ENCODE assay signal across 1 cellular context in genomic region chr10:3043512-3044368, GRCh38.
TF ChIP-seq lines count a peak whose summit lies in the region.

No MANE protein-coding gene starts in this region.

TF ChIP-seq in K562, 482 proteins besides CTCF, POLR2A, EP300 and RAD21 (continued from another document and continues in another):
- TF ChIP-seq, protein P1, sequence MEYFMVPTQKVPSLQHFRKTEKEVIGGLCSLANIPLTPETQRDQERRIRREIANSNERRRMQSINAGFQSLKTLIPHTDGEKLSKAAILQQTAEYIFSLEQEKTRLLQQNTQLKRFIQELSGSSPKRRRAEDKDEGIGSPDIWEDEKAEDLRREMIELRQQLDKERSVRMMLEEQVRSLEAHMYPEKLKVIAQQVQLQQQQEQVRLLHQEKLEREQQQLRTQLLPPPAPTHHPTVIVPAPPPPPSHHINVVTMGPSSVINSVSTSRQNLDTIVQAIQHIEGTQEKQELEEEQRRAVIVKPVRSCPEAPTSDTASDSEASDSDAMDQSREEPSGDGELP (CRISPR knock-in tag; IDR thresholded peaks at IDR 0.05; ENCODE audit: borderline replicate concordance) = peak; percentile 69; the same call in 1 of the 2 replicates
- no peak for TF ChIP-seq TAF9B (IDR thresholded peaks at IDR 0.05; ENCODE audit: partially characterized antibody)
- TF ChIP-seq BACH1 (tag; IDR thresholded peaks at IDR 0.05) = 0 out of 2 replicates have a peak, but pooled peaks have one; percentile 33
- no peak for TF ChIP-seq ARID3A (IDR thresholded peaks at IDR 0.05; ENCODE audit: borderline replicate concordance, low read depth, low read length)
- no peak for TF ChIP-seq NFIX (CRISPR knock-in tag; IDR thresholded peaks at IDR 0.05; ENCODE audit: low read depth)
- no peak for TF ChIP-seq CBX8 (IDR thresholded peaks at IDR 0.05; ENCODE audit: borderline replicate concordance, extremely low read depth, low read depth, low read length, poor library complexity, severe bottlenecking)
- peak; percentile 53 for TF ChIP-seq ZNF316 (IDR thresholded peaks at IDR 0.05)
- 0 out of 2 replicates have a peak, but pooled peaks have one; percentile 11 for TF ChIP-seq BCOR (IDR thresholded peaks at IDR 0.05)
- TF ChIP-seq NRF1 (conservative IDR thresholded peaks at IDR 0.05 in 1 of 2, IDR thresholded peaks at IDR 0.05 in 1 of 2) = 0 out of 4 replicates have a peak, but pooled peaks of 1 of the 2 experiments have one; percentile 15
- TF ChIP-seq, protein P2, sequence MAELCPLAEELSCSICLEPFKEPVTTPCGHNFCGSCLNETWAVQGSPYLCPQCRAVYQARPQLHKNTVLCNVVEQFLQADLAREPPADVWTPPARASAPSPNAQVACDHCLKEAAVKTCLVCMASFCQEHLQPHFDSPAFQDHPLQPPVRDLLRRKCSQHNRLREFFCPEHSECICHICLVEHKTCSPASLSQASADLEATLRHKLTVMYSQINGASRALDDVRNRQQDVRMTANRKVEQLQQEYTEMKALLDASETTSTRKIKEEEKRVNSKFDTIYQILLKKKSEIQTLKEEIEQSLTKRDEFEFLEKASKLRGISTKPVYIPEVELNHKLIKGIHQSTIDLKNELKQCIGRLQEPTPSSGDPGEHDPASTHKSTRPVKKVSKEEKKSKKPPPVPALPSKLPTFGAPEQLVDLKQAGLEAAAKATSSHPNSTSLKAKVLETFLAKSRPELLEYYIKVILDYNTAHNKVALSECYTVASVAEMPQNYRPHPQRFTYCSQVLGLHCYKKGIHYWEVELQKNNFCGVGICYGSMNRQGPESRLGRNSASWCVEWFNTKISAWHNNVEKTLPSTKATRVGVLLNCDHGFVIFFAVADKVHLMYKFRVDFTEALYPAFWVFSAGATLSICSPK (IDR thresholded peaks at IDR 0.05; ENCODE audit: borderline replicate concordance) = no peak
- no peak for TF ChIP-seq BRCA1 (IDR thresholded peaks at IDR 0.05)
- TF ChIP-seq BRCA1 (CRISPR knock-in tag; IDR thresholded peaks at IDR 0.05) = no peak
- 0 out of 2 replicates have a peak, but pooled peaks have one; percentile 25 for TF ChIP-seq DPF2 (IDR thresholded peaks at IDR 0.05)
- no peak for TF ChIP-seq KLF10 (CRISPR knock-in tag; IDR thresholded peaks at IDR 0.05)
- no peak for TF ChIP-seq ZNF121 (CRISPR knock-in tag; conservative IDR thresholded peaks at IDR 0.05)
- no peak for TF ChIP-seq SMAD3 (CRISPR knock-in tag; conservative IDR thresholded peaks at IDR 0.05)
- TF ChIP-seq, protein P3, sequence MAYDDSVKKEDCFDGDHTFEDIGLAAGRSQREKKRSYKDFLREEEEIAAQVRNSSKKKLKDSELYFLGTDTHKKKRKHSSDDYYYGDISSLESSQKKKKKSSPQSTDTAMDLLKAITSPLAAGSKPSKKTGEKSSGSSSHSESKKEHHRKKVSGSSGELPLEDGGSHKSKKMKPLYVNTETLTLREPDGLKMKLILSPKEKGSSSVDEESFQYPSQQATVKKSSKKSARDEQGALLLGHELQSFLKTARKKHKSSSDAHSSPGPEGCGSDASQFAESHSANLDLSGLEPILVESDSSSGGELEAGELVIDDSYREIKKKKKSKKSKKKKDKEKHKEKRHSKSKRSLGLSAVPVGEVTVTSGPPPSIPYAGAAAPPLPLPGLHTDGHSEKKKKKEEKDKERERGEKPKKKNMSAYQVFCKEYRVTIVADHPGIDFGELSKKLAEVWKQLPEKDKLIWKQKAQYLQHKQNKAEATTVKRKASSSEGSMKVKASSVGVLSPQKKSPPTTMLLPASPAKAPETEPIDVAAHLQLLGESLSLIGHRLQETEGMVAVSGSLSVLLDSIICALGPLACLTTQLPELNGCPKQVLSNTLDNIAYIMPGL (CRISPR knock-in tag; IDR thresholded peaks at IDR 0.05) = no peak
- no peak for TF ChIP-seq CBX3 (IDR thresholded peaks at IDR 0.05; ENCODE audit: borderline replicate concordance in 1 of 2, low read length in 2 of 2)
- no peak for TF ChIP-seq ZNF311 (CRISPR knock-in tag; IDR thresholded peaks at IDR 0.05)
- no peak for TF ChIP-seq EZH2 (IDR thresholded peaks at IDR 0.05; ENCODE audit: borderline replicate concordance, low read depth, low read length)
- no peak for TF ChIP-seq RBBP5 (IDR thresholded peaks at IDR 0.05; ENCODE audit: borderline replicate concordance, insufficient read depth, low read length, poor library complexity, severe bottlenecking)
- no peak for TF ChIP-seq ASH1L (IDR thresholded peaks at IDR 0.05; ENCODE audit: borderline replicate concordance, low read depth, partially characterized antibody)
- 0 out of 2 replicates have a peak, but pooled peaks have one; percentile 23 for TF ChIP-seq CTBP1 (IDR thresholded peaks at IDR 0.05; ENCODE audit: borderline replicate concordance)
- no peak for TF ChIP-seq ELF1 (tag; IDR thresholded peaks at IDR 0.05)
- TF ChIP-seq RFX1 (IDR thresholded peaks at IDR 0.05) = no peak
- TF ChIP-seq, protein P4, sequence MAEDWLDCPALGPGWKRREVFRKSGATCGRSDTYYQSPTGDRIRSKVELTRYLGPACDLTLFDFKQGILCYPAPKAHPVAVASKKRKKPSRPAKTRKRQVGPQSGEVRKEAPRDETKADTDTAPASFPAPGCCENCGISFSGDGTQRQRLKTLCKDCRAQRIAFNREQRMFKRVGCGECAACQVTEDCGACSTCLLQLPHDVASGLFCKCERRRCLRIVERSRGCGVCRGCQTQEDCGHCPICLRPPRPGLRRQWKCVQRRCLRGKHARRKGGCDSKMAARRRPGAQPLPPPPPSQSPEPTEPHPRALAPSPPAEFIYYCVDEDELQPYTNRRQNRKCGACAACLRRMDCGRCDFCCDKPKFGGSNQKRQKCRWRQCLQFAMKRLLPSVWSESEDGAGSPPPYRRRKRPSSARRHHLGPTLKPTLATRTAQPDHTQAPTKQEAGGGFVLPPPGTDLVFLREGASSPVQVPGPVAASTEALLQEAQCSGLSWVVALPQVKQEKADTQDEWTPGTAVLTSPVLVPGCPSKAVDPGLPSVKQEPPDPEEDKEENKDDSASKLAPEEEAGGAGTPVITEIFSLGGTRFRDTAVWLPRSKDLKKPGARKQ (CRISPR knock-in tag; IDR thresholded peaks at IDR 0.05) = no peak
- no peak for TF ChIP-seq NONO (IDR thresholded peaks at IDR 0.05; ENCODE audit: low read depth in 2 of 2, low read length in 1 of 2)
- TF ChIP-seq RFX7 (CRISPR knock-in tag; IDR thresholded peaks at IDR 0.05) = no peak
- no peak for TF ChIP-seq PML (IDR thresholded peaks at IDR 0.05; ENCODE audit: low read length)
- no peak for TF ChIP-seq ZNF551 (CRISPR knock-in tag; IDR thresholded peaks at IDR 0.05)
- no peak for TF ChIP-seq ZNF408 (CRISPR knock-in tag; IDR thresholded peaks at IDR 0.05; ENCODE audit: low read depth)
- TF ChIP-seq XRCC4 (IDR thresholded peaks at IDR 0.05; ENCODE audit: extremely low read depth, insufficient read depth, insufficient read length) = no peak
- no peak for TF ChIP-seq ZNF699 (CRISPR knock-in tag; IDR thresholded peaks at IDR 0.05; ENCODE audit: insufficient replicate concordance)
- TF ChIP-seq TBL1XR1 (IDR thresholded peaks at IDR 0.05; ENCODE audit: low read length in 2 of 2) = no peak
- TF ChIP-seq ZNF263 (CRISPR knock-in tag; IDR thresholded peaks at IDR 0.05; ENCODE audit: borderline replicate concordance) = no peak
- TF ChIP-seq MAFG (tag; conservative IDR thresholded peaks at IDR 0.05) = peak; percentile 70
- TF ChIP-seq ETS1 (conservative IDR thresholded peaks at IDR 0.05; ENCODE audit: control insufficient read depth, low read depth, low read length) = no peak
- TF ChIP-seq TBP (optimal IDR thresholded peaks at IDR 0.05; ENCODE audit: low read depth, low read length) = no peak
- TF ChIP-seq L3MBTL2 (IDR thresholded peaks at IDR 0.05) = 0 out of 2 replicates have a peak, but pooled peaks have one; percentile 28
- TF ChIP-seq NR2F6 (CRISPR knock-in tag; IDR thresholded peaks at IDR 0.05) = no peak
- no peak for TF ChIP-seq TEAD2 (tag; IDR thresholded peaks at IDR 0.05)
- no peak for TF ChIP-seq NFXL1 (CRISPR knock-in tag; IDR thresholded peaks at IDR 0.05)
- no peak for TF ChIP-seq ZNF707 (CRISPR knock-in tag; conservative IDR thresholded peaks at IDR 0.05)
- no peak for TF ChIP-seq SNIP1 (IDR thresholded peaks at IDR 0.05; ENCODE audit: low read depth)
- no peak for TF ChIP-seq TAF15 (IDR thresholded peaks at IDR 0.05; ENCODE audit: low read depth, low read length)
- no peak for TF ChIP-seq CXXC5 (CRISPR knock-in tag; IDR thresholded peaks at IDR 0.05)
- TF ChIP-seq TOE1 (IDR thresholded peaks at IDR 0.05; ENCODE audit: borderline replicate concordance) = no peak
- TF ChIP-seq TOE1 (CRISPR knock-in tag; IDR thresholded peaks at IDR 0.05; ENCODE audit: borderline replicate concordance, low read depth) = no peak
- TF ChIP-seq MAZ (CRISPR knock-in tag; conservative IDR thresholded peaks at IDR 0.05 in 1 of 2, IDR thresholded peaks at IDR 0.05 in 1 of 2) = peak in 1 of 2 experiments; percentile 21; a peak in 1 of 4 replicates
- no peak for TF ChIP-seq RBM15 (IDR thresholded peaks at IDR 0.05; ENCODE audit: insufficient read depth, low read length)
- no peak for TF ChIP-seq BRD9 (IDR thresholded peaks at IDR 0.05; ENCODE audit: low read depth, partially characterized antibody)
- TF ChIP-seq HIVEP1 (CRISPR knock-in tag; IDR thresholded peaks at IDR 0.05) = no peak
- TF ChIP-seq ATF3 (IDR thresholded peaks at IDR 0.05) = no peak
- TF ChIP-seq ATF3 (CRISPR knock-in tag; conservative IDR thresholded peaks at IDR 0.05) = no peak
- TF ChIP-seq, protein P5, sequence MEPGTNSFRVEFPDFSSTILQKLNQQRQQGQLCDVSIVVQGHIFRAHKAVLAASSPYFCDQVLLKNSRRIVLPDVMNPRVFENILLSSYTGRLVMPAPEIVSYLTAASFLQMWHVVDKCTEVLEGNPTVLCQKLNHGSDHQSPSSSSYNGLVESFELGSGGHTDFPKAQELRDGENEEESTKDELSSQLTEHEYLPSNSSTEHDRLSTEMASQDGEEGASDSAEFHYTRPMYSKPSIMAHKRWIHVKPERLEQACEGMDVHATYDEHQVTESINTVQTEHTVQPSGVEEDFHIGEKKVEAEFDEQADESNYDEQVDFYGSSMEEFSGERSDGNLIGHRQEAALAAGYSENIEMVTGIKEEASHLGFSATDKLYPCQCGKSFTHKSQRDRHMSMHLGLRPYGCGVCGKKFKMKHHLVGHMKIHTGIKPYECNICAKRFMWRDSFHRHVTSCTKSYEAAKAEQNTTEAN (CRISPR knock-in tag; IDR thresholded peaks at IDR 0.05) = no peak
- no peak for TF ChIP-seq ATF1 (CRISPR knock-in tag; IDR thresholded peaks at IDR 0.05)
- peak; percentile 51; the same call in 1 of the 2 replicates for TF ChIP-seq ATF1 (tag; IDR thresholded peaks at IDR 0.05)
- TF ChIP-seq, protein P6, sequence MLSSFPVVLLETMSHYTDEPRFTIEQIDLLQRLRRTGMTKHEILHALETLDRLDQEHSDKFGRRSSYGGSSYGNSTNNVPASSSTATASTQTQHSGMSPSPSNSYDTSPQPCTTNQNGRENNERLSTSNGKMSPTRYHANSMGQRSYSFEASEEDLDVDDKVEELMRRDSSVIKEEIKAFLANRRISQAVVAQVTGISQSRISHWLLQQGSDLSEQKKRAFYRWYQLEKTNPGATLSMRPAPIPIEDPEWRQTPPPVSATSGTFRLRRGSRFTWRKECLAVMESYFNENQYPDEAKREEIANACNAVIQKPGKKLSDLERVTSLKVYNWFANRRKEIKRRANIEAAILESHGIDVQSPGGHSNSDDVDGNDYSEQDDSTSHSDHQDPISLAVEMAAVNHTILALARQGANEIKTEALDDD (IDR thresholded peaks at IDR 0.05) = no peak
- no peak for TF ChIP-seq FOXA3 (CRISPR knock-in tag; conservative IDR thresholded peaks at IDR 0.05 in 1 of 2, IDR thresholded peaks at IDR 0.05 in 1 of 2)
- TF ChIP-seq ZC3H4 (CRISPR knock-in tag; IDR thresholded peaks at IDR 0.05; ENCODE audit: borderline replicate concordance) = no peak
- no peak for TF ChIP-seq ZFP1 (CRISPR knock-in tag; IDR thresholded peaks at IDR 0.05)
